In genomic region chr17:1229354-1229890, GRCh38 we compare ENCODE assay signal across 8 cellular contexts. TPM values are rescaled to one million over a fixed set of nuclear protein-coding genes. Genes with fewer than 3 reads are reported as not detected.
DNase-seq lines count a peak whose midpoint lies in the region; ATAC-seq and TF ChIP-seq lines count a peak whose summit lies in the region.

No MANE protein-coding gene starts in this region.

- H3K36me3 ChIP-seq in breast epithelium = no peaks in the 10 kb centered on the region

- H3K4me1 ChIP-seq in breast epithelium = peaks cover 6 to 15% of the 10 kb centered on the region in 2 donors

- TF ChIP-seq CTCF in breast epithelium (IDR thresholded peaks at IDR 0.05) = no peak

- H3K27ac ChIP-seq in breast epithelium = peak overlapping the region in 1 of 2 donors; percentile 21

- peaks cover 0 to 55% of the 10 kb centered on the region in 2 donors for H3K27me3 ChIP-seq in breast epithelium

- peaks cover 13 to 21% (median 15%) of the 10 kb centered on the region in 3 donors for H3K4me1 Mint-ChIP-seq in T-cell

- no peaks in the 10 kb centered on the region for H3K9me3 Mint-ChIP-seq in T-cell

- H3K36me3 Mint-ChIP-seq in T-cell = no peaks in the 10 kb centered on the region

- H3K4me3 ChIP-seq in breast epithelium = peak overlapping the region; percentile 60 to 78 (median 74)

- peak overlapping the region; percentile 46 to 92 (median 50) for H3K4me3 Mint-ChIP-seq in T-cell

- TF ChIP-seq POLR2A in breast epithelium (IDR thresholded peaks at IDR 0.05) = no peak

- intact Hi-C loops in breast epithelium (cut with DNase I; ENCODE audit: low total_unique reads) = no loop called here

- no peaks in the 10 kb centered on the region for H3K9me3 ChIP-seq in breast epithelium

- DNase-seq in DMS53 (lab: John Stamatoyannopoulos, UW) (peak; percentile 22), DMS53 treated with DMSO at 0.1 percent for 48 hours (lab: John Stamatoyannopoulos, UW; ENCODE audit: unreplicated experiment) (no peak), T-cell (peak in 27 of 34 experiments; percentile 6 to 62 (median 24)), breast epithelium (ENCODE audit: low spot score in 2 of 2) (peak in 1 of 2 donors; percentile 33), left kidney (ENCODE audit: low read depth, low spot score) (peak; percentile 66)
- peak; percentile 21 to 23 for DNase-seq in stimulated activated CD8-positive, alpha-beta memory T cell treated with anti-CD3 and anti-CD28 coated beads, Interleukin-2, amount 100 ng/mL, for 48 hours (ENCODE audit: low read depth in 2 of 2)

- peaks cover 42 to 53% of the 10 kb centered on the region in 2 donors for H3K27me3 Mint-ChIP-seq in T-cell

- POLR2A ChIA-PET in T-cell (lab: Charles Lee) = interaction anchor here (0.6 kb wide), 3 partner anchors 110 to 1010 kb away, joined by 4 to 9 read pairs (median 4); no protein-coding TSS in a partner anchor

- no peak overlapping the region for H3K27ac Mint-ChIP-seq in T-cell

- ATAC-seq in HG03039 (IDR thresholded peaks at IDR 0.05; ENCODE audit: unreplicated experiment) (peak; percentile 43), T-cell (replicated peaks in 1 of 4) (peak; percentile 46 to 62 (median 56)), HG02852 (IDR thresholded peaks at IDR 0.05; ENCODE audit: unreplicated experiment) (no peak)

- CTCF ChIA-PET in T-cell (lab: Charles Lee) = interaction anchor here in 1 of 2 donors (0.6 to 0.7 kb wide), 2 partner anchors 107 to 1557 kb away, joined by 3 read pairs; no protein-coding TSS in a partner anchor

RNA-seq across cellular contexts. Expression of gene BHLHA9, which starts 40.8 kb away (rescaled TPM):
- total RNA-seq in T-cell (not detected), breast epithelium (not detected)

RNA-seq across cellular contexts. Expression of gene ABR, which starts 49.6 kb away (rescaled TPM):
- total RNA-seq in T-cell (100 to 1,000 TPM in 4 of 5 donors, 10 to 100 TPM in 1; 89.4 to 165 (median 125) TPM), breast epithelium (10 to 100 TPM; 63.5 to 77.0 (median 75.0) TPM)

RNA-seq across cellular contexts. Expression of gene TRARG1, which starts 50.0 kb away (rescaled TPM):
- total RNA-seq in T-cell (not detected), breast epithelium (10 to 100 TPM; 13.6 to 97.6 (median 25.9) TPM)

Comparison
In these comparisons a context has a peak if more than half of its experiments do, and no peak if none do; other contexts are left out.
1. RNA of gene TRARG1, which starts 50.0 kb away (total RNA-seq): 13.6 to 97.6 TPM in breast epithelium; not detected in T-cell; every median in the first group is over 10 times any median in the second.